Comparison of ENCODE assay signal across 1 cellular context in the genomic region with DNA sequence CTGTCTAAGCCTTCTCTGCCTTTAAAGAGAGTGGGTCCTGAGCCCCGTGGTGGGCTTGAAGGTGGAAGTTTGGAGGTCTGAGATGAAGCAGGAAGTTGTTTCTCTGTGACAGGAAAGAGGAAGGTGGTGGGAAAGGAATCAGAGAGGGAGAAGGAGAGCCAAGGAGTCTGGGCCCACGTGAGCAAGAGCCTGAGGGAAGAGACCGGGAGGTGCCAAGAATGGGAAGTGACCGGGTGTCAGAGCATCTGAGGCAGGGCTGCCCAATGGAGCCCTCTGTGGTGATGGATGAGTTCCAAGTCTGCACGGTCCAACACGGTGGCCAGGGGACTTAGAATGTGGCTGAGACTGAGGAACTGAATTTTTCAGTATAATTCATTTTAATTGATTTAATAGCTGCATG.
TF ChIP-seq lines count a peak whose summit lies in the region.

No MANE protein-coding gene starts in this region.

TF ChIP-seq in K562, 482 proteins besides CTCF, POLR2A, EP300 and RAD21:
- TF ChIP-seq PRPF4 (IDR thresholded peaks at IDR 0.05; ENCODE audit: insufficient read depth, low read depth, low read length, poor library complexity, severe bottlenecking) (no peak), CBFA2T2 (conservative IDR thresholded peaks at IDR 0.05) (no peak), ZNF431 (CRISPR knock-in tag; IDR thresholded peaks at IDR 0.05) (no peak), ARID1B (IDR thresholded peaks at IDR 0.05) (no peak), HMG20A (CRISPR knock-in tag; conservative IDR thresholded peaks at IDR 0.05) (no peak), FOXA1 (IDR thresholded peaks at IDR 0.05; ENCODE audit: borderline replicate concordance) (no peak), DACH1 (IDR thresholded peaks at IDR 0.05; ENCODE audit: partially characterized antibody) (no peak)
- TF ChIP-seq, protein P1, sequence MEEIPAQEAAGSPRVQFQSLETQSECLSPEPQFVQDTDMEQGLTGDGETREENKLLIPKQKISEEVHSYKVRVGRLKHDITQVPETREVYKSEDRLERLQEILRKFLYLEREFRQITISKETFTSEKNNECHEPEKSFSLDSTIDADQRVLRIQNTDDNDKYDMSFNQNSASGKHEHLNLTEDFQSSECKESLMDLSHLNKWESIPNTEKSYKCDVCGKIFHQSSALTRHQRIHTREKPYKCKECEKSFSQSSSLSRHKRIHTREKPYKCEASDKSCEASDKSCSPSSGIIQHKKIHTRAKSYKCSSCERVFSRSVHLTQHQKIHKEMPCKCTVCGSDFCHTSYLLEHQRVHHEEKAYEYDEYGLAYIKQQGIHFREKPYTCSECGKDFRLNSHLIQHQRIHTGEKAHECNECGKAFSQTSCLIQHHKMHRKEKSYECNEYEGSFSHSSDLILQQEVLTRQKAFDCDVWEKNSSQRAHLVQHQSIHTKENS (CRISPR knock-in tag; IDR thresholded peaks at IDR 0.05) = no peak
- TF ChIP-seq, protein P2, sequence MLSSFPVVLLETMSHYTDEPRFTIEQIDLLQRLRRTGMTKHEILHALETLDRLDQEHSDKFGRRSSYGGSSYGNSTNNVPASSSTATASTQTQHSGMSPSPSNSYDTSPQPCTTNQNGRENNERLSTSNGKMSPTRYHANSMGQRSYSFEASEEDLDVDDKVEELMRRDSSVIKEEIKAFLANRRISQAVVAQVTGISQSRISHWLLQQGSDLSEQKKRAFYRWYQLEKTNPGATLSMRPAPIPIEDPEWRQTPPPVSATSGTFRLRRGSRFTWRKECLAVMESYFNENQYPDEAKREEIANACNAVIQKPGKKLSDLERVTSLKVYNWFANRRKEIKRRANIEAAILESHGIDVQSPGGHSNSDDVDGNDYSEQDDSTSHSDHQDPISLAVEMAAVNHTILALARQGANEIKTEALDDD (IDR thresholded peaks at IDR 0.05) = no peak
TF ChIP-seq in K562: peak in this region for 0.
